8 cellular contexts compared by ENCODE assay signal in genomic region chr4:158209825-158210807, GRCh38. TPM values are rescaled to one million over a fixed set of nuclear protein-coding genes. Genes with fewer than 3 reads are reported as not detected.
A peak's percentile ranks its signal among the peaks of the same experiment; 100 is the strongest.
DNase-seq lines count a peak whose midpoint lies in the region; ATAC-seq and TF ChIP-seq lines count a peak whose summit lies in the region.

TMEM144 (plus strand) TSS chr4:158210486; CDS start chr4:158212668, 2,182 bp downstream.

- H3K36me3 Mint-ChIP-seq in GM23338 (ENCODE audit: low read depth) = no peaks in the 10 kb centered on the region
- no peaks in the 10 kb centered on the region for H3K36me3 Mint-ChIP-seq in activated B cell treated with CpG ODN at 0.5 μM for 24 hours (ENCODE audit: low read depth)

- H3K36me3 ChIP-seq in GM23338 (ENCODE audit: insufficient read depth) = no peaks in the 10 kb centered on the region

- peak; percentile 99 for ATAC-seq in GM23338
- peak; percentile 49 for ATAC-seq in activated B cell treated with CpG ODN at 0.5 μM for 24 hours (ENCODE audit: low read depth)
- ATAC-seq in left lobe of liver = peak; percentile 98
- ATAC-seq in GM18519 (IDR thresholded peaks at IDR 0.05; ENCODE audit: low FRiP score, unreplicated experiment) = no peak

- H4K20me1 ChIP-seq in GM23338 (replicated peaks; ENCODE audit: insufficient read depth) = no peaks in the 10 kb centered on the region

- no peaks in the 10 kb centered on the region for H3K9me2 ChIP-seq in GM23338 (ENCODE audit: insufficient read depth)

- H3K4me1 Mint-ChIP-seq in GM23338 (peaks cover 15% of the 10 kb centered on the region; the same call in 2 of the 3 replicates), activated B cell treated with CpG ODN at 0.5 μM for 24 hours (peaks cover 14% of the 10 kb centered on the region)

- H3K4me1 ChIP-seq in GM23338 (ENCODE audit: insufficient read depth) = no peaks in the 10 kb centered on the region

- peak within 1 kb of the TSS; percentile 80 for H3K4me2 ChIP-seq in GM23338

- no peaks in the 10 kb centered on the region; the same call in 2 of the 3 replicates for H3K9me3 Mint-ChIP-seq in GM23338
- no peaks in the 10 kb centered on the region for H3K9me3 Mint-ChIP-seq in activated B cell treated with CpG ODN at 0.5 μM for 24 hours

- H3K27ac ChIP-seq in GM23338 (ENCODE audit: low read depth) = no peak within 1 kb of the TSS

- CTCF ChIA-PET in activated B cell treated with CpG ODN at 0.5 μM for 24 hours (lab: Charles Lee) = no interaction called here

- DNase-seq in GF-D8 (lab: John Stamatoyannopoulos, UW) = peak; percentile 79
- DNase-seq in GM23338 (ENCODE audit: low spot score) = peak; percentile 92
- DNase-seq in LHCN-M2 (ENCODE audit: low read depth) = peak; percentile 88
- DNase-seq in activated B cell treated with CpG ODN at 0.5 μM for 24 hours = no peak
- peak; percentile 93 for DNase-seq in dermis blood vessel endothelial cell
- DNase-seq in left lobe of liver (ENCODE audit: low spot score) = peak; percentile 80
- DNase-seq in stimulated activated CD4-positive, alpha-beta T cell treated with anti-CD3 and anti-CD28 coated beads, Interleukin-1b, Interleukin-23, amount 100 ng/mL, for 24 hours (ENCODE audit: low read depth in 4 of 4, low spot score in 1 of 4) = peak in 3 of 4 experiments; percentile 7 to 42 (median 18)

- no peaks in the 10 kb centered on the region for H3F3A ChIP-seq in GM23338 (replicated peaks; ENCODE audit: low read depth)

- no peaks in the 10 kb centered on the region for H3K27me3 ChIP-seq in GM23338 (ENCODE audit: insufficient read depth)

- H3K27ac Mint-ChIP-seq in GM23338 (peak within 1 kb of the TSS; percentile 93), activated B cell treated with CpG ODN at 0.5 μM for 24 hours (no peak within 1 kb of the TSS)

- H3K4me3 Mint-ChIP-seq in GM23338 = peak within 1 kb of the TSS; percentile 86
- peak within 1 kb of the TSS; percentile 71 for H3K4me3 Mint-ChIP-seq in activated B cell treated with CpG ODN at 0.5 μM for 24 hours

- peak within 1 kb of the TSS; percentile 58 for H3K4me3 ChIP-seq in GM23338

- intact Hi-C loops in activated B cell treated with CpG ODN at 0.5 μM for 24 hours (cut with micrococcal nuclease) = no loop called here

- peak within 1 kb of the TSS; percentile 90 for H2AFZ ChIP-seq in GM23338

- H3K27me3 Mint-ChIP-seq in GM23338 (ENCODE audit: insufficient read depth, low read depth, poor library complexity) = peaks cover 2% of the 10 kb centered on the region
- peaks cover 13% of the 10 kb centered on the region for H3K27me3 Mint-ChIP-seq in activated B cell treated with CpG ODN at 0.5 μM for 24 hours

- H3K79me2 ChIP-seq in GM23338 (replicated peaks; ENCODE audit: insufficient read depth) = no peaks in the 10 kb centered on the region

- POLR2A ChIA-PET in activated B cell treated with CpG ODN at 0.5 μM for 24 hours (lab: Charles Lee) = no interaction called here

- TF ChIP-seq CTCF in GM23338 (conservative IDR thresholded peaks at IDR 0.05; ENCODE audit: low read depth in 2 of 2) (peak in 1 of 2 experiments; percentile 14; a peak in 1 of 4 replicates), activated B cell treated with CpG ODN at 0.5 μM for 24 hours (IDR thresholded peaks at IDR 0.05) (no peak)

TF ChIP-seq in GM23338, 12 proteins besides CTCF, POLR2A, EP300 and RAD21:
- TF ChIP-seq, protein P1, sequence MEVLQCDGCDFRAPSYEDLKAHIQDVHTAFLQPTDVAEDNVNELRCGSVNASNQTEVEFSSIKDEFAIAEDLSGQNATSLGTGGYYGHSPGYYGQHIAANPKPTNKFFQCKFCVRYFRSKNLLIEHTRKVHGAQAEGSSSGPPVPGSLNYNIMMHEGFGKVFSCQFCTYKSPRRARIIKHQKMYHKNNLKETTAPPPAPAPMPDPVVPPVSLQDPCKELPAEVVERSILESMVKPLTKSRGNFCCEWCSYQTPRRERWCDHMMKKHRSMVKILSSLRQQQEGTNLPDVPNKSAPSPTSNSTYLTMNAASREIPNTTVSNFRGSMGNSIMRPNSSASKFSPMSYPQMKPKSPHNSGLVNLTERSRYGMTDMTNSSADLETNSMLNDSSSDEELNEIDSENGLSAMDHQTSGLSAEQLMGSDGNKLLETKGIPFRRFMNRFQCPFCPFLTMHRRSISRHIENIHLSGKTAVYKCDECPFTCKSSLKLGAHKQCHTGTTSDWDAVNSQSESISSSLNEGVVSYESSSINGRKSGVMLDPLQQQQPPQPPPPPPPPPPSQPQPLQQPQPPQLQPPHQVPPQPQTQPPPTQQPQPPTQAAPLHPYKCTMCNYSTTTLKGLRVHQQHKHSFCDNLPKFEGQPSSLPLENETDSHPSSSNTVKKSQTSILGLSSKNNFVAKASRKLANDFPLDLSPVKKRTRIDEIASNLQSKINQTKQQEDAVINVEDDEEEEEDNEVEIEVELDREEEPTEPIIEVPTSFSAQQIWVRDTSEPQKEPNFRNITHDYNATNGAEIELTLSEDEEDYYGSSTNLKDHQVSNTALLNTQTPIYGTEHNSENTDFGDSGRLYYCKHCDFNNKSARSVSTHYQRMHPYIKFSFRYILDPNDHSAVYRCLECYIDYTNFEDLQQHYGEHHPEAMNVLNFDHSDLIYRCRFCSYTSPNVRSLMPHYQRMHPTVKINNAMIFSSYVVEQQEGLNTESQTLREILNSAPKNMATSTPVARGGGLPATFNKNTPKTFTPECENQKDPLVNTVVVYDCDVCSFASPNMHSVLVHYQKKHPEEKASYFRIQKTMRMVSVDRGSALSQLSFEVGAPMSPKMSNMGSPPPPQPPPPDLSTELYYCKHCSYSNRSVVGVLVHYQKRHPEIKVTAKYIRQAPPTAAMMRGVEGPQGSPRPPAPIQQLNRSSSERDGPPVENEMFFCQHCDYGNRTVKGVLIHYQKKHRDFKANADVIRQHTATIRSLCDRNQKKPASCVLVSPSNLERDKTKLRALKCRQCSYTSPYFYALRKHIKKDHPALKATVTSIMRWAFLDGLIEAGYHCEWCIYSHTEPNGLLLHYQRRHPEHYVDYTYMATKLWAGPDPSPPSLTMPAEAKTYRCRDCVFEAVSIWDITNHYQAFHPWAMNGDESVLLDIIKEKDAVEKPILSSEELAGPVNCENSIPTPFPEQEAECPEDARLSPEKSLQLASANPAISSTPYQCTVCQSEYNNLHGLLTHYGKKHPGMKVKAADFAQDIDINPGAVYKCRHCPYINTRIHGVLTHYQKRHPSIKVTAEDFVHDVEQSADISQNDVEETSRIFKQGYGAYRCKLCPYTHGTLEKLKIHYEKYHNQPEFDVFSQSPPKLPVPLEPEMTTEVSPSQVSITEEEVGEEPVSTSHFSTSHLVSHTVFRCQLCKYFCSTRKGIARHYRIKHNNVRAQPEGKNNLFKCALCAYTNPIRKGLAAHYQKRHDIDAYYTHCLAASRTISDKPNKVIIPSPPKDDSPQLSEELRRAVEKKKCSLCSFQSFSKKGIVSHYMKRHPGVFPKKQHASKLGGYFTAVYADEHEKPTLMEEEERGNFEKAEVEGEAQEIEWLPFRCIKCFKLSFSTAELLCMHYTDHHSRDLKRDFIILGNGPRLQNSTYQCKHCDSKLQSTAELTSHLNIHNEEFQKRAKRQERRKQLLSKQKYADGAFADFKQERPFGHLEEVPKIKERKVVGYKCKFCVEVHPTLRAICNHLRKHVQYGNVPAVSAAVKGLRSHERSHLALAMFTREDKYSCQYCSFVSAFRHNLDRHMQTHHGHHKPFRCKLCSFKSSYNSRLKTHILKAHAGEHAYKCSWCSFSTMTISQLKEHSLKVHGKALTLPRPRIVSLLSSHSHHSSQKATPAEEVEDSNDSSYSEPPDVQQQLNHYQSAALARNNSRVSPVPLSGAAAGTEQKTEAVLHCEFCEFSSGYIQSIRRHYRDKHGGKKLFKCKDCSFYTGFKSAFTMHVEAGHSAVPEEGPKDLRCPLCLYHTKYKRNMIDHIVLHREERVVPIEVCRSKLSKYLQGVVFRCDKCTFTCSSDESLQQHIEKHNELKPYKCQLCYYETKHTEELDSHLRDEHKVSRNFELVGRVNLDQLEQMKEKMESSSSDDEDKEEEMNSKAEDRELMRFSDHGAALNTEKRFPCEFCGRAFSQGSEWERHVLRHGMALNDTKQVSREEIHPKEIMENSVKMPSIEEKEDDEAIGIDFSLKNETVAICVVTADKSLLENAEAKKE (CRISPR knock-in tag; IDR thresholded peaks at IDR 0.05) = 0 out of 2 replicates have a peak, but pooled peaks have one; percentile 33
- TF ChIP-seq, protein P2, sequence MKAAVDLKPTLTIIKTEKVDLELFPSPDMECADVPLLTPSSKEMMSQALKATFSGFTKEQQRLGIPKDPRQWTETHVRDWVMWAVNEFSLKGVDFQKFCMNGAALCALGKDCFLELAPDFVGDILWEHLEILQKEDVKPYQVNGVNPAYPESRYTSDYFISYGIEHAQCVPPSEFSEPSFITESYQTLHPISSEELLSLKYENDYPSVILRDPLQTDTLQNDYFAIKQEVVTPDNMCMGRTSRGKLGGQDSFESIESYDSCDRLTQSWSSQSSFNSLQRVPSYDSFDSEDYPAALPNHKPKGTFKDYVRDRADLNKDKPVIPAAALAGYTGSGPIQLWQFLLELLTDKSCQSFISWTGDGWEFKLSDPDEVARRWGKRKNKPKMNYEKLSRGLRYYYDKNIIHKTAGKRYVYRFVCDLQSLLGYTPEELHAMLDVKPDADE (IDR thresholded peaks at IDR 0.05) = no peak; the same call in 1 of the 2 replicates
- TF ChIP-seq CREB1 (CRISPR knock-in tag; IDR thresholded peaks at IDR 0.05; ENCODE audit: low read depth) (peak; percentile 41; the same call in 1 of the 2 replicates), POLR2AphosphoS5 (IDR thresholded peaks at IDR 0.05; ENCODE audit: low read depth) (peak; percentile 35; the same call in 1 of the 2 replicates)

RNA-seq across cellular contexts. Expression of gene TMEM144, which starts in this region (rescaled TPM):
- 1.7 and 2.8 TPM in 2 replicates for total RNA-seq in GM23338 (2014; rRNA removed; shearing (Covaris generic))
- 0.75 and 1.3 TPM in 2 replicates for polyA plus RNA-seq in GM23338 (2016; fragmentation: Nextera tagmentation; extraction: Ambion mirVana)
- total RNA-seq in LHCN-M2 (2014; rRNA removed) (6.2 and 7.9 TPM in 2 replicates), activated B cell treated with CpG ODN at 0.5 μM for 24 hours (not detected in 2 replicates), dermis blood vessel endothelial cell (3.2 and 7.7 TPM in 2 replicates), left lobe of liver (1.5 TPM)
- 1.7 TPM for polyA plus RNA-seq in LHCN-M2 (2012)

Comparison
In these comparisons a context has a peak if more than half of its experiments do, and no peak if none do; other contexts are left out.
1. Peak in ATAC-seq in activated B cell treated with CpG ODN at 0.5 μM for 24 hours; RNA of the gene not detected or under 1 TPM.